Comparison of ENCODE assay signal across 1 cellular context in genomic region chr20:650954-651353, GRCh38.
A peak's percentile ranks its signal among the peaks of the same experiment; 100 is the strongest.
TF ChIP-seq lines count a peak whose summit lies in the region.

No MANE protein-coding gene starts in this region.

TF ChIP-seq in H1, 55 proteins besides CTCF, POLR2A, EP300 and RAD21:
- TF ChIP-seq JUND (IDR thresholded peaks at IDR 0.05; ENCODE audit: low read length) = 0 out of 2 replicates have a peak, but pooled peaks have one; percentile 37
- TF ChIP-seq EZH2 (IDR thresholded peaks at IDR 0.05; ENCODE audit: low read depth, low read length, severe bottlenecking) = no peak
- no peak for TF ChIP-seq TBP (IDR thresholded peaks at IDR 0.05; ENCODE audit: low read depth, low read length)
- TF ChIP-seq CHD1 (IDR thresholded peaks at IDR 0.05; ENCODE audit: low read depth, low read length) = peak; percentile 44; the same call in 1 of the 2 replicates
